ENCODE assay signal across 14 cellular contexts in the genomic region with DNA sequence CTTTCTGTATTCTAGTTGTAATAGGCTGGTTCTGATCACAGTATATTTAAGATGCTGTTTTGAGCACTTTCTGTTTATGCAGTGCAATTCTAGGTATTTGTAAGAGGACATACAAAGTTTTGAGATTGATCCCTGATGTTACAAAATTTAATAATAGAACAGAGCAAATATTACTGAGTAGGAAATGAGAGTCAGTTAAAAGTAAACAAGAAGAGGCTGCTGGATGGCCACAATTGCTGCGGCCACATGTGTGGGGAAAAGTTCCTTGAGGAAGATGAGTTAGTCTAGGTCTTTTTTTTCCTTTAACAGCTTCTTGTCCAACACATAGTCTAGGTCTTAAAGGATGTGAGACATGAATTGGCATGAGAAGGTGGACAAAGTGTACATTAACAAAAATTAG. TPM values are rescaled to one million over a fixed set of nuclear protein-coding genes. Genes with fewer than 3 reads are reported as not detected.
A peak's percentile ranks its signal among the peaks of the same experiment; 100 is the strongest.
DNase-seq lines count a peak whose midpoint lies in the region; ATAC-seq and TF ChIP-seq lines count a peak whose summit lies in the region.
"Had no signal": no experiment of that assay in that cellular context is flagged by ENCODE, and none has a peak within 500 bp of the region (broad histone marks: within the 10 kb centered on the region; RNA-seq: fewer than 3 reads in every experiment).

No MANE protein-coding gene starts in this region.

- no peaks in the 10 kb centered on the region for H3K27me3 ChIP-seq in CD4-positive, CD25-positive, alpha-beta regulatory T cell (ENCODE audit: control insufficient read depth, insufficient read depth, low read length)
- H3K27me3 ChIP-seq in Loucy (ENCODE audit: insufficient read depth, low read length, poor library complexity, severe bottlenecking), result no peaks in the 10 kb centered on the region
- H3K27me3 ChIP-seq in neutrophil, result no peaks in the 10 kb centered on the region
- H3K27me3 ChIP-seq in mammary epithelial cell (ENCODE audit: insufficient read depth, low read length), result no peaks in the 10 kb centered on the region
- H3K27me3 ChIP-seq: gastroesophageal sphincter had no signal

- H3K9ac ChIP-seq in Loucy (ENCODE audit: low read depth, low read length, poor library complexity, severe bottlenecking) (peak overlapping the region; percentile 45), mammary epithelial cell (ENCODE audit: insufficient read depth, low read length) (no peak overlapping the region)

- peaks cover 13% of the 10 kb centered on the region for H3K36me3 Mint-ChIP-seq in CD4-positive, CD25-positive, alpha-beta regulatory T cell
- peaks cover 3% of the 10 kb centered on the region for H3K36me3 Mint-ChIP-seq in endothelial cell (ENCODE audit: low read depth, unreplicated experiment)

- CTCF ChIA-PET in mammary epithelial cell (lab: Charles Lee; ENCODE audit: low non-redundant PET), result no interaction called here

- H3F3A ChIP-seq in Loucy (ENCODE audit: low read depth), result peaks cover 7% of the 10 kb centered on the region; the same call in 1 of the 2 replicates

- H2AFZ ChIP-seq in Loucy (ENCODE audit: low read length) (no peak overlapping the region), mammary epithelial cell (ENCODE audit: low read depth, low read length) (no peak overlapping the region)

- no peak for DNase-seq in CD4-positive, CD25-positive, alpha-beta regulatory T cell
- DNase-seq in endothelial cell (ENCODE audit: low spot score), result no peak
- DNase-seq in mammary epithelial cell, result no peak
- DNase-seq in medulla oblongata (ENCODE audit: extremely low spot score), result no peak
- no peak for DNase-seq in NOMO-1 (lab: John Stamatoyannopoulos, UW; ENCODE audit: unreplicated experiment in 2 of 2)
- DNase-seq: amniotic stem cell; COR-L47; Kasumi-1; retina; Right ventricle myocardium superior; stimulated activated CD4-positive, alpha-beta T cell treated with anti-CD3 and anti-CD28 coated beads, Interleukin-2, amount 100 ng/mL, for 48 hours had no signal

- H3K4me2 ChIP-seq in Loucy (ENCODE audit: low read depth, low read length, poor library complexity, severe bottlenecking) (peak overlapping the region; percentile 65), mammary epithelial cell (ENCODE audit: insufficient read depth, low read depth, low read length) (no peak overlapping the region)

- no peaks in the 10 kb centered on the region for H3K9me3 Mint-ChIP-seq in CD4-positive, CD25-positive, alpha-beta regulatory T cell
- no peaks in the 10 kb centered on the region for H3K9me3 Mint-ChIP-seq in endothelial cell (ENCODE audit: unreplicated experiment)

- WGBS in mammary epithelial cell (ENCODE audit: low coverage, missing lambda C conversion rate), result 100% methylated on average over 1 of the region's 1 CpG

- H4K20me1 ChIP-seq in Loucy (ENCODE audit: insufficient read depth, low read length, poor library complexity, severe bottlenecking) (peaks cover 58% of the 10 kb centered on the region), mammary epithelial cell (ENCODE audit: insufficient read depth, low read length) (peaks cover 4% of the 10 kb centered on the region)

- no TSS peak for BruUV-seq in mammary epithelial cell (replicated peaks; lab: Mats Ljungman, UMichigan)

- no peak for TF ChIP-seq CTCF in Loucy (conservative IDR thresholded peaks at IDR 0.05; ENCODE audit: low read length)
- no peak for TF ChIP-seq CTCF in endothelial cell (IDR thresholded peaks at IDR 0.05; ENCODE audit: unreplicated experiment)
- TF ChIP-seq CTCF in neutrophil (IDR thresholded peaks at IDR 0.05), result no peak
- no peak for TF ChIP-seq CTCF in mammary epithelial cell (conservative IDR thresholded peaks at IDR 0.05 in 1 of 2, IDR thresholded peaks at IDR 0.05 in 1 of 2; ENCODE audit: extremely low read depth in 1 of 2, insufficient read depth in 1 of 2, low read depth in 1 of 2, low read length in 2 of 2)

- H3K4me1 Mint-ChIP-seq in CD4-positive, CD25-positive, alpha-beta regulatory T cell, result peaks cover 26 to 76% (median 48%) of the 10 kb centered on the region in 4 donors
- H3K4me1 Mint-ChIP-seq in endothelial cell (ENCODE audit: unreplicated experiment), result peaks cover 40% of the 10 kb centered on the region

- in situ Hi-C loops in mammary epithelial cell (cut with MboI; ENCODE audit: low sequenced_read_pairs in 2 of 2), result no loop called here

- no peaks in the 10 kb centered on the region for H3K9me2 ChIP-seq in Loucy (replicated peaks; ENCODE audit: low read depth, low read length)

- H3K4me1 ChIP-seq in CD4-positive, CD25-positive, alpha-beta regulatory T cell (ENCODE audit: control insufficient read depth, insufficient read depth, low read length, poor library complexity, severe bottlenecking), result peaks cover 47% of the 10 kb centered on the region
- H3K4me1 ChIP-seq in Loucy (ENCODE audit: insufficient read depth, low read length, poor library complexity, severe bottlenecking), result peaks cover 44% of the 10 kb centered on the region
- peaks cover 42 to 57% of the 10 kb centered on the region in 2 experiments for H3K4me1 ChIP-seq in neutrophil (ENCODE audit: control insufficient read depth in 1 of 2, insufficient read depth in 1 of 2, low read depth in 1 of 2, low read length in 1 of 2)
- no peaks in the 10 kb centered on the region for H3K4me1 ChIP-seq in mammary epithelial cell (ENCODE audit: insufficient read depth, low read length)

- H3K27ac Mint-ChIP-seq in CD4-positive, CD25-positive, alpha-beta regulatory T cell, result peak overlapping the region; percentile 45 to 93 (median 84)
- H3K27ac Mint-ChIP-seq in endothelial cell (ENCODE audit: unreplicated experiment), result peak overlapping the region; percentile 55

- dilution Hi-C loops in mammary epithelial cell (cut with HindIII; ENCODE audit: low sequenced_read_pairs), result no loop called here

- H3K9me3 ChIP-seq in CD4-positive, CD25-positive, alpha-beta regulatory T cell (ENCODE audit: control insufficient read depth in 2 of 2, low read length in 2 of 2), result no peaks in the 10 kb centered on the region
- no peaks in the 10 kb centered on the region for H3K9me3 ChIP-seq in Loucy (ENCODE audit: insufficient read depth, low read depth, low read length)
- no peaks in the 10 kb centered on the region for H3K9me3 ChIP-seq in neutrophil
- H3K9me3 ChIP-seq in mammary epithelial cell (replicated peaks; ENCODE audit: insufficient read depth, low read length), result no peaks in the 10 kb centered on the region
- H3K9me3 ChIP-seq: gastroesophageal sphincter had no signal

- intact Hi-C loops in mammary epithelial cell (cut with micrococcal nuclease), result no loop called here

- peaks cover 90% of the 10 kb centered on the region for H3K79me2 ChIP-seq in Loucy (ENCODE audit: insufficient read depth, low read length)
- peaks cover 94% of the 10 kb centered on the region for H3K79me2 ChIP-seq in mammary epithelial cell (ENCODE audit: insufficient read depth, low read length)

- H3K27ac ChIP-seq in CD4-positive, CD25-positive, alpha-beta regulatory T cell (ENCODE audit: insufficient read depth, low read length, poor library complexity, severe bottlenecking), result no peak overlapping the region
- H3K27ac ChIP-seq in neutrophil (peak overlapping the region; percentile 52), mammary epithelial cell (ENCODE audit: insufficient read depth, low read depth, low read length) (no peak overlapping the region)

- peak overlapping the region in 3 of 4 donors; percentile 12 to 64 (median 12) for H3K4me3 Mint-ChIP-seq in CD4-positive, CD25-positive, alpha-beta regulatory T cell
- H3K4me3 Mint-ChIP-seq in endothelial cell (ENCODE audit: unreplicated experiment), result no peak overlapping the region

- H3K36me3 ChIP-seq in CD4-positive, CD25-positive, alpha-beta regulatory T cell (ENCODE audit: control insufficient read depth, insufficient read depth, low read length), result no peaks in the 10 kb centered on the region
- H3K36me3 ChIP-seq in Loucy (ENCODE audit: insufficient read depth, low read length) (no peaks in the 10 kb centered on the region), neutrophil (no peaks in the 10 kb centered on the region), mammary epithelial cell (ENCODE audit: insufficient read depth, low read length) (no peaks in the 10 kb centered on the region)
- H3K36me3 ChIP-seq: gastroesophageal sphincter had no signal

- H3K4me3 ChIP-seq in CD4-positive, CD25-positive, alpha-beta regulatory T cell (ENCODE audit: low read depth, low read length), result peak overlapping the region; percentile 5
- H3K4me3 ChIP-seq in Loucy (ENCODE audit: low read length, poor library complexity, severe bottlenecking) (peak overlapping the region; percentile 49), neutrophil (ENCODE audit: low read depth in 1 of 2, low read length in 1 of 2) (no peak overlapping the region), mammary epithelial cell (replicated peaks in 1 of 3; ENCODE audit: insufficient read depth in 1 of 3, low read depth in 2 of 3, low read length in 3 of 3) (no peak overlapping the region)
- H3K4me3 ChIP-seq: gastroesophageal sphincter had no signal

- no peak for ATAC-seq in CD4-positive, CD25-positive, alpha-beta regulatory T cell (ENCODE audit: low read depth in 2 of 2)
- ATAC-seq: gastroesophageal sphincter had no signal

- H3K27me3 Mint-ChIP-seq in CD4-positive, CD25-positive, alpha-beta regulatory T cell, result no peaks in the 10 kb centered on the region
- peaks cover 1% of the 10 kb centered on the region for H3K27me3 Mint-ChIP-seq in endothelial cell (ENCODE audit: unreplicated experiment)

RNA-seq across cellular contexts. Expression of gene EHMT1, which starts 11.3 kb away (rescaled TPM):
- total RNA-seq in CD4-positive, CD25-positive, alpha-beta regulatory T cell, result 142 TPM
- polyA plus RNA-seq in CD4-positive, CD25-positive, alpha-beta regulatory T cell, result 10 to 100 TPM; 17.9 to 20.3 (median 19.3) TPM
- total RNA-seq in endothelial cell (ENCODE audit: unreplicated experiment) (120 TPM), mammary epithelial cell (10 to 100 TPM; 55.0 to 83.4 TPM)
- polyA plus RNA-seq in mammary epithelial cell, result 30.8 TPM
- 57.6 TPM for polyA minus RNA-seq in mammary epithelial cell

RNA-seq across cellular contexts. Expression of gene ARRDC1, which starts 24.6 kb away (rescaled TPM):
- 73.4 TPM for total RNA-seq in CD4-positive, CD25-positive, alpha-beta regulatory T cell
- 10 to 100 TPM; 45.5 to 54.0 (median 51.4) TPM for polyA plus RNA-seq in CD4-positive, CD25-positive, alpha-beta regulatory T cell
- 20.3 TPM for total RNA-seq in endothelial cell (ENCODE audit: unreplicated experiment)
- total RNA-seq in mammary epithelial cell, result 100 to 1,000 TPM in 1 of 2 donors, 10 to 100 TPM in 1; 35.0 to 153 TPM
- 146 TPM for polyA plus RNA-seq in mammary epithelial cell
- polyA minus RNA-seq in mammary epithelial cell, result 137 TPM

RNA-seq across cellular contexts. Expression of gene ZMYND19, which starts 39.8 kb away (rescaled TPM):
- 20.4 TPM for total RNA-seq in CD4-positive, CD25-positive, alpha-beta regulatory T cell
- polyA plus RNA-seq in CD4-positive, CD25-positive, alpha-beta regulatory T cell, result 1 to 10 TPM; 4.4 to 6.3 (median 5.4) TPM
- 25.6 TPM for total RNA-seq in endothelial cell (ENCODE audit: unreplicated experiment)
- total RNA-seq in mammary epithelial cell, result 10 to 100 TPM; 10.2 to 48.0 TPM
- polyA plus RNA-seq in mammary epithelial cell, result 41.5 TPM
- polyA minus RNA-seq in mammary epithelial cell, result 30.2 TPM

RNA-seq across cellular contexts. Expression of gene DPH7, which starts 51.4 kb away (rescaled TPM):
- 57.0 TPM for total RNA-seq in CD4-positive, CD25-positive, alpha-beta regulatory T cell
- polyA plus RNA-seq in CD4-positive, CD25-positive, alpha-beta regulatory T cell, result 10 to 100 TPM; 24.4 to 34.8 (median 28.3) TPM
- total RNA-seq in endothelial cell (ENCODE audit: unreplicated experiment), result 32.2 TPM
- total RNA-seq in mammary epithelial cell, result 10 to 100 TPM; 25.0 to 41.4 TPM
- 26.8 TPM for polyA plus RNA-seq in mammary epithelial cell
- 31.9 TPM for polyA minus RNA-seq in mammary epithelial cell

Comparison
In these comparisons a context has a peak if more than half of its experiments do, and no peak if none do; other contexts are left out.
1. H3K4me3 ChIP-seq: peak in CD4-positive, CD25-positive, alpha-beta regulatory T cell (single experiment) and Loucy (single experiment); none in neutrophil (0 of 2) and mammary epithelial cell (0 of 3).